In genomic region chr2:98505991-98506664, GRCh38 we compare ENCODE assay signal across 9 cellular contexts.
DNase-seq lines count a peak whose midpoint lies in the region; ATAC-seq and TF ChIP-seq lines count a peak whose summit lies in the region.
"Had no signal": no experiment of that assay in that cellular context is flagged by ENCODE, and none has a peak within 500 bp of the region (broad histone marks: within the 10 kb centered on the region; RNA-seq: fewer than 3 reads in every experiment).

No MANE protein-coding gene starts in this region.

- CTCF ChIA-PET in mammary epithelial cell (lab: Charles Lee; ENCODE audit: low non-redundant PET): no interaction called here

- no peak for TF ChIP-seq CTCF in mammary epithelial cell (conservative IDR thresholded peaks at IDR 0.05 in 1 of 2, IDR thresholded peaks at IDR 0.05 in 1 of 2; ENCODE audit: extremely low read depth in 1 of 2, insufficient read depth in 1 of 2, low read depth in 1 of 2, low read length in 2 of 2)

- in situ Hi-C loops in mammary epithelial cell (cut with MboI; ENCODE audit: low sequenced_read_pairs in 2 of 2): no loop called here
- in situ Hi-C loops in KBM-7 (cut with MboI; ENCODE audit: low pct_unique_long_range_greater_than_20kb, low sequenced_read_pairs): no loop called here

- H3K4me3 ChIP-seq in mammary epithelial cell (replicated peaks in 1 of 3; ENCODE audit: insufficient read depth in 1 of 3, low read depth in 2 of 3, low read length in 3 of 3): no peak overlapping the region
- H3K4me3 ChIP-seq: cardiac muscle cell had no signal

- no peaks in the 10 kb centered on the region for H4K20me1 ChIP-seq in mammary epithelial cell (ENCODE audit: insufficient read depth, low read length)

- no peaks in the 10 kb centered on the region for H3K79me2 ChIP-seq in mammary epithelial cell (ENCODE audit: insufficient read depth, low read length)

- no peaks in the 10 kb centered on the region for H3K36me3 Mint-ChIP-seq in natural killer cell treated with Interleukin-12 subunit alpha and Interleukin-12 subunit beta and Interleukin-15 and Interleukin-18, amount 100 ng/mL, for 72 hours

- dilution Hi-C loops in mammary epithelial cell (cut with HindIII; ENCODE audit: low sequenced_read_pairs): loop anchor here (5.0 kb wide), 1 partner anchor 54 kb away; no protein-coding TSS in a partner anchor

- no peak for ATAC-seq in natural killer cell treated with Interleukin-12 subunit alpha and Interleukin-12 subunit beta and Interleukin-15 and Interleukin-18, amount 100 ng/mL, for 72 hours
- no peak for ATAC-seq in HG02981 (IDR thresholded peaks at IDR 0.05; ENCODE audit: unreplicated experiment)

- H3K4me1 ChIP-seq in mammary epithelial cell (ENCODE audit: insufficient read depth, low read length): peaks cover 9% of the 10 kb centered on the region

- H3K27me3 Mint-ChIP-seq in natural killer cell treated with Interleukin-12 subunit alpha and Interleukin-12 subunit beta and Interleukin-15 and Interleukin-18, amount 100 ng/mL, for 72 hours: no peaks in the 10 kb centered on the region

- no peaks in the 10 kb centered on the region for H3K36me3 ChIP-seq in mammary epithelial cell (ENCODE audit: insufficient read depth, low read length)
- H3K36me3 ChIP-seq: cardiac muscle cell had no signal

- no peaks in the 10 kb centered on the region for H3K9me3 Mint-ChIP-seq in natural killer cell treated with Interleukin-12 subunit alpha and Interleukin-12 subunit beta and Interleukin-15 and Interleukin-18, amount 100 ng/mL, for 72 hours

- H3K27me3 ChIP-seq in mammary epithelial cell (ENCODE audit: insufficient read depth, low read length): no peaks in the 10 kb centered on the region

- H3K9me3 ChIP-seq in mammary epithelial cell (replicated peaks; ENCODE audit: insufficient read depth, low read length): no peaks in the 10 kb centered on the region

- intact Hi-C loops in mammary epithelial cell (cut with micrococcal nuclease): no loop called here

- H3K27ac ChIP-seq in mammary epithelial cell (ENCODE audit: insufficient read depth, low read depth, low read length): no peak overlapping the region
- H3K27ac ChIP-seq: cardiac muscle cell had no signal

- H3K4me3 Mint-ChIP-seq in natural killer cell treated with Interleukin-12 subunit alpha and Interleukin-12 subunit beta and Interleukin-15 and Interleukin-18, amount 100 ng/mL, for 72 hours: peak overlapping the region; percentile 15

- DNase-seq in AG20443 (ENCODE audit: low spot score) (peak; percentile 44), Kasumi-1 (lab: John Stamatoyannopoulos, UW) (peak; percentile 9 to 21), mammary epithelial cell (peak; percentile 31), NCI-H2029 treated with DMSO at 0.1 percent for 48 hours (lab: John Stamatoyannopoulos, UW) (no peak), KBM-7 (no peak)
- no peak for DNase-seq in natural killer cell treated with Interleukin-12 subunit alpha and Interleukin-12 subunit beta and Interleukin-15 and Interleukin-18, amount 100 ng/mL, for 72 hours (ENCODE audit: low spot score)
- no peak for DNase-seq in stimulated activated CD4-positive, alpha-beta T cell treated with anti-CD3 and anti-CD28 coated beads, Interleukin-4, amount 100 ng/mL, for 1 hour

- H3K4me2 ChIP-seq in mammary epithelial cell (ENCODE audit: insufficient read depth, low read depth, low read length): no peak overlapping the region

- WGBS in mammary epithelial cell (ENCODE audit: low coverage, missing lambda C conversion rate): 88% methylated on average over 4 of the region's 6 CpGs

- H3K4me1 Mint-ChIP-seq in natural killer cell treated with Interleukin-12 subunit alpha and Interleukin-12 subunit beta and Interleukin-15 and Interleukin-18, amount 100 ng/mL, for 72 hours (ENCODE audit: low read depth in 2 of 2): peaks cover 82 to 86% of the 10 kb centered on the region in 2 donors

- H3K9ac ChIP-seq in mammary epithelial cell (ENCODE audit: insufficient read depth, low read length): no peak overlapping the region

- BruUV-seq in mammary epithelial cell (replicated peaks; lab: Mats Ljungman, UMichigan): no TSS peak

- no peak overlapping the region for H2AFZ ChIP-seq in mammary epithelial cell (ENCODE audit: low read depth, low read length)

- peak overlapping the region; percentile 79 to 81 for H3K27ac Mint-ChIP-seq in natural killer cell treated with Interleukin-12 subunit alpha and Interleukin-12 subunit beta and Interleukin-15 and Interleukin-18, amount 100 ng/mL, for 72 hours

Comparison
In these comparisons a context has a peak if more than half of its experiments do, and no peak if none do; other contexts are left out.
1. DNase-seq: peak in AG20443 (single experiment), Kasumi-1 (2 of 2) and mammary epithelial cell (single experiment); none in natural killer cell treated with Interleukin-12 subunit alpha and Interleukin-12 subunit beta and Interleukin-15 and Interleukin-18, amount 100 ng/mL, for 72 hours (single experiment), NCI-H2029 treated with DMSO at 0.1 percent for 48 hours (single experiment), KBM-7 (single experiment) and stimulated activated CD4-positive, alpha-beta T cell treated with anti-CD3 and anti-CD28 coated beads, Interleukin-4, amount 100 ng/mL, for 1 hour (single experiment).